Comparison of ENCODE assay signal across 10 cellular contexts in genomic region chr6:4189249-4189648, GRCh38.
"Had no signal": no experiment of that assay in that cellular context is flagged by ENCODE, and none has a peak within 500 bp of the region (broad histone marks: within the 10 kb centered on the region; RNA-seq: fewer than 3 reads in every experiment).

No MANE protein-coding gene starts in this region.

- DNase-seq: GM23248, H9, HCEC 1CT, HFFc6, KG1 had no signal

- H3K27ac Mint-ChIP-seq: HFFc6, IgD-negative memory B cell had no signal

- H2AFZ ChIP-seq: GM23248 had no signal

- H3K4me1 Mint-ChIP-seq: IgD-negative memory B cell had no signal

- FAIRE-seq: H1, H54, HepG2 had no signal

- H3K4me3 Mint-ChIP-seq: H9, HFFc6, IgD-negative memory B cell had no signal

- H3K36me3 Mint-ChIP-seq: IgD-negative memory B cell had no signal

- H3K9ac ChIP-seq: GM23248 had no signal

- H3K27ac ChIP-seq: GM23248, HL-60 had no signal

- H3K4me3 ChIP-seq: GM23248 had no signal

- ATAC-seq: HepG2 had no signal
